In genomic region chr4:150673793-150674192, GRCh38 we compare ENCODE assay signal across 22 cellular contexts.
"Had no signal": no experiment of that assay in that cellular context is flagged by ENCODE, and none has a peak within 500 bp of the region (broad histone marks: within the 10 kb centered on the region; RNA-seq: fewer than 3 reads in every experiment).

No MANE protein-coding gene starts in this region.

- H3K4me2 ChIP-seq: neural progenitor cell had no signal

- H3K27me3 ChIP-seq: esophagus muscularis mucosa, gastrocnemius medialis, neural progenitor cell, ovary, right atrium auricular region, sigmoid colon, stomach had no signal

- H3K27me3 Mint-ChIP-seq: dendritic cell treated with granulocyte-macrophage colony-stimulating factor and Interleukin-4, amounts not matched to agents 40 ng/mL and 50 ng/mL, for 4 days; effector memory CD8-positive, alpha-beta T cell; natural killer cell treated with Interleukin-12 subunit alpha and Interleukin-12 subunit beta and Interleukin-15 and Interleukin-18, amount 100 ng/mL, for 72 hours had no signal

- ATAC-seq: effector memory CD8-positive, alpha-beta T cell; gastrocnemius medialis; lower lobe of right lung; natural killer cell treated with Interleukin-12 subunit alpha and Interleukin-12 subunit beta and Interleukin-15 and Interleukin-18, amount 100 ng/mL, for 72 hours had no signal

- FAIRE-seq: keratinocyte had no signal

- H2AFZ ChIP-seq: neural progenitor cell had no signal

- H3K4me1 Mint-ChIP-seq: immature natural killer cell, neural progenitor cell had no signal

- H3K9me3 ChIP-seq: esophagus muscularis mucosa, gastrocnemius medialis, left ventricle myocardium inferior, lower lobe of right lung, ovary, right atrium auricular region, sigmoid colon, stomach had no signal

- H3K4me3 Mint-ChIP-seq: dendritic cell treated with granulocyte-macrophage colony-stimulating factor and Interleukin-4, amounts not matched to agents 40 ng/mL and 50 ng/mL, for 4 days; effector memory CD8-positive, alpha-beta T cell; immature natural killer cell; natural killer cell treated with Interleukin-12 subunit alpha and Interleukin-12 subunit beta and Interleukin-15 and Interleukin-18, amount 100 ng/mL, for 72 hours; neural progenitor cell had no signal

- H3K4me1 ChIP-seq: esophagus muscularis mucosa, gastrocnemius medialis, left ventricle myocardium inferior, lower lobe of right lung, neural progenitor cell, right atrium auricular region, sigmoid colon, stomach had no signal

- H3K27ac ChIP-seq: epithelial cell of prostate, esophagus muscularis mucosa, gastrocnemius medialis, left ventricle myocardium inferior, lower lobe of right lung, neural progenitor cell, ovary, right atrium auricular region, sigmoid colon, skin epidermis, stomach had no signal

- DNase-seq: effector memory CD8-positive, alpha-beta T cell; gastrocnemius medialis; immature natural killer cell; left ventricle myocardium inferior; lower lobe of right lung; mesenchymal stem cell; midbrain; nucleus accumbens; ovary; sigmoid colon; stimulated activated naive CD4-positive, alpha-beta T cell; stomach; substantia nigra; trophoblast cell had no signal

- H3K36me3 ChIP-seq: esophagus muscularis mucosa, gastrocnemius medialis, left ventricle myocardium inferior, lower lobe of right lung, neural progenitor cell, ovary, right atrium auricular region, sigmoid colon, stomach had no signal

- H3K4me3 ChIP-seq: esophagus muscularis mucosa, gastrocnemius medialis, left ventricle myocardium inferior, lower lobe of right lung, neural progenitor cell, ovary, right atrium auricular region, sigmoid colon, skin epidermis, stomach had no signal

- H3K9me3 Mint-ChIP-seq: dendritic cell treated with granulocyte-macrophage colony-stimulating factor and Interleukin-4, amounts not matched to agents 40 ng/mL and 50 ng/mL, for 4 days; effector memory CD8-positive, alpha-beta T cell; immature natural killer cell; natural killer cell treated with Interleukin-12 subunit alpha and Interleukin-12 subunit beta and Interleukin-15 and Interleukin-18, amount 100 ng/mL, for 72 hours; neural progenitor cell had no signal

- H3K36me3 Mint-ChIP-seq: natural killer cell treated with Interleukin-12 subunit alpha and Interleukin-12 subunit beta and Interleukin-15 and Interleukin-18, amount 100 ng/mL, for 72 hours; neural progenitor cell had no signal
